17 cellular contexts compared by ENCODE assay signal in the genomic region with DNA sequence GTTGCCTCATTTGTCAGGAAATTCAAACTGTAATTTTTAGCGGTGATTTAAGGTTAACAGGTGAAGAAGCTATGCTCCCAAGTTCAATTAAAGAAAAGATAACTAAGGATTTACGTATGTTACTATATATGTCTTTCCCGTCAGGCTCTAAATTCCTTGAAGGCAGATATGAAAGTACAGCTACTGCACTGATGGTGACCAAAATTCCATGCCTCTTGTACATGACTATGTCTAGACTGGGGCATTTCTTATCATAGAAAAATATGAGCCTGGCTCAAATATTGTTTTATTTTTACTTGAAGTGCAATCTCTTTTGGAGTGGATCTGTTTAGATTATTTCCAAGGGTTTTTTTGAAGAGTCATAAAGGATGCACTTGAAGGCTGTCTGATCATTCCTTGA.
"Had no signal": no experiment of that assay in that cellular context is flagged by ENCODE, and none has a peak within 500 bp of the region (broad histone marks: within the 10 kb centered on the region; RNA-seq: fewer than 3 reads in every experiment).

No MANE protein-coding gene starts in this region.

- H3K27me3 ChIP-seq: colonic mucosa, esophagus squamous epithelium, tibial nerve had no signal

- H3K4me1 ChIP-seq: colonic mucosa, esophagus squamous epithelium had no signal

- H3K9me3 ChIP-seq: colonic mucosa, esophagus squamous epithelium, SK-N-SH, tibial nerve had no signal

- H3K27ac ChIP-seq: colonic mucosa, esophagus squamous epithelium, tibial nerve had no signal

- H3K36me3 ChIP-seq: colonic mucosa, esophagus squamous epithelium, tibial nerve had no signal

- H3K4me2 ChIP-seq: SK-N-SH had no signal

- DNase-seq: activated CD4-positive, alpha-beta memory T cell treated with anti-CD3 and anti-CD28 coated beads for 36 hours; activated CD4-positive, alpha-beta T cell treated with anti-CD3 and anti-CD28 coated beads for 48 hours; activated effector memory CD4-positive, alpha-beta T cell treated with Interleukin-2 at 50 U/mL for 16 hours; activated naive CD4-positive, alpha-beta T cell treated with anti-CD3 and anti-CD28 coated beads, Interleukin-2, amount 10 ng/mL, durations not matched to agents 7 days and 5 days; activated T-cell treated with anti-CD3 and anti-CD28 coated beads, Interleukin-2, amount 50 U/mL, for 48 hours; central memory CD4-positive, alpha-beta T cell; colonic mucosa; endodermal cell; esophagus squamous epithelium; nucleus accumbens; posterior cingulate gyrus; retina; SK-N-SH; stimulated activated CD4-positive, alpha-beta T cell treated with anti-CD3 and anti-CD28 coated beads, Interleukin-4, amount 100 ng/mL, for 24 hours; substantia nigra; T-helper 2 cell had no signal

- H3K4me3 ChIP-seq: colonic mucosa, esophagus squamous epithelium, tibial nerve had no signal
